Comparison of ENCODE assay signal across 8 cellular contexts in genomic region chr1:155561812-155562580, GRCh38. TPM values are rescaled to one million over a fixed set of nuclear protein-coding genes. Genes with fewer than 3 reads are reported as not detected.
A peak's percentile ranks its signal among the peaks of the same experiment; 100 is the strongest.
DNase-seq lines count a peak whose midpoint lies in the region; ATAC-seq, FAIRE-seq and TF ChIP-seq lines count a peak whose summit lies in the region.
"Not testable (repeated sequence)": the region's sequence is repeated elsewhere in the genome, so short reads cannot be mapped to it uniquely, and the experiment has no call there.

No MANE protein-coding gene starts in this region.

- peaks cover 93% of the 10 kb centered on the region for H3K79me2 ChIP-seq in K562 (ENCODE audit: control insufficient read depth, insufficient read depth, low read length)
- peaks cover 75% of the 10 kb centered on the region for H3K79me2 ChIP-seq in hepatocyte

- intact Hi-C loops in K562 (cut with micrococcal nuclease) = not testable (repeated sequence)

- H3K4me3 ChIP-seq in GM12875 (ENCODE audit: low read depth, low read length) (peak overlapping the region; percentile 99), K562 (peak overlapping the region; percentile 98), hepatocyte (peak overlapping the region; percentile 90), subcutaneous abdominal adipose tissue (ENCODE audit: low read depth in 1 of 5, low read length in 5 of 5) (peak overlapping the region; percentile 79 to 96 (median 89))

- peak overlapping the region; percentile 88 for H3K4me2 ChIP-seq in K562 (ENCODE audit: insufficient read depth, low read length)
- peak overlapping the region; percentile 68 for H3K4me2 ChIP-seq in hepatocyte

- not testable (repeated sequence) for TF ChIP-seq EP300 in K562 (IDR thresholded peaks at IDR 0.05; ENCODE audit: low read length)

- H3K36me3 ChIP-seq in K562 (ENCODE audit: control insufficient read depth, insufficient read depth, low read length) = peaks cover 33% of the 10 kb centered on the region; the same call in 2 of the 3 replicates
- H3K36me3 ChIP-seq in hepatocyte (replicated peaks; ENCODE audit: insufficient read depth, low read depth); subcutaneous abdominal adipose tissue (ENCODE audit: control insufficient read depth in 5 of 5, insufficient read depth in 5 of 5, low read length in 5 of 5): not testable (repeated sequence)

- H3K4me1 ChIP-seq in K562 (replicated peaks in 1 of 2; ENCODE audit: control insufficient read depth in 2 of 2, insufficient read depth in 2 of 2, low read length in 2 of 2) = peaks cover 2 to 11% of the 10 kb centered on the region in 2 experiments; a peak in 4 of 5 replicates
- H3K4me1 ChIP-seq in hepatocyte (ENCODE audit: insufficient read depth) = peaks cover 17% of the 10 kb centered on the region
- peaks cover 1 to 41% (median 24%) of the 10 kb centered on the region in 5 donors for H3K4me1 ChIP-seq in subcutaneous abdominal adipose tissue (ENCODE audit: control insufficient read depth in 5 of 5, insufficient read depth in 5 of 5, low read length in 5 of 5)

- TF ChIP-seq RAD21 in K562 (CRISPR knock-in tag; conservative IDR thresholded peaks at IDR 0.05 in 1 of 2, IDR thresholded peaks at IDR 0.05 in 1 of 2) = not testable (repeated sequence)

- not testable (repeated sequence) for BruUV-seq in K562 (replicated peaks; lab: Mats Ljungman, UMichigan)

- H2AFZ ChIP-seq in K562 (ENCODE audit: low read depth, low read length) = peak overlapping the region; percentile 88
- H2AFZ ChIP-seq in hepatocyte = peak overlapping the region; percentile 96

- H3K9me1 ChIP-seq in K562 (ENCODE audit: control insufficient read depth, insufficient read depth, low read length) = not testable (repeated sequence)

- TF ChIP-seq POLR2A in K562 (conservative IDR thresholded peaks at IDR 0.05) = peak; percentile 10; the same call in 1 of the 2 replicates

- ATAC-seq in HG02623 (IDR thresholded peaks at IDR 0.05; ENCODE audit: unreplicated experiment) (peak; percentile 21), K562 (peak; percentile 53)

- in situ Hi-C loops in K562 (cut with MboI) = not testable (repeated sequence)

- FAIRE-seq in K562 (lab: Jason Lieb, UNC) = not testable (repeated sequence)

- not testable (repeated sequence) for H3K27me3 ChIP-seq in K562 (ENCODE audit: control insufficient read depth in 2 of 2, insufficient read depth in 2 of 2, low read length in 2 of 2); hepatocyte; subcutaneous abdominal adipose tissue (ENCODE audit: control insufficient read depth in 5 of 5, insufficient read depth in 4 of 5, low read length in 5 of 5)

- not testable (repeated sequence) for TF ChIP-seq CTCF in GM12875 (IDR thresholded peaks at IDR 0.05; ENCODE audit: borderline replicate concordance, insufficient read depth, low read depth, low read length); K562 (IDR thresholded peaks at IDR 0.05 in 2 of 3, conservative IDR thresholded peaks at IDR 0.05 in 1 of 3; ENCODE audit: insufficient read depth in 2 of 3, low read depth in 1 of 3, low read length in 3 of 3); hepatocyte (IDR thresholded peaks at IDR 0.05; ENCODE audit: poor library complexity)

- H4K20me1 ChIP-seq in K562 (replicated peaks; ENCODE audit: control insufficient read depth, insufficient read depth, low read length) = not testable (repeated sequence)
- H4K20me1 ChIP-seq in hepatocyte (ENCODE audit: insufficient read depth, poor library complexity, severe bottlenecking) = peaks cover 37% of the 10 kb centered on the region

- H3K9me3 ChIP-seq in K562 (replicated peaks; ENCODE audit: control insufficient read depth, insufficient read depth, low read depth, low read length); hepatocyte (ENCODE audit: low read depth); subcutaneous abdominal adipose tissue (ENCODE audit: control insufficient read depth in 5 of 5, low read length in 5 of 5): not testable (repeated sequence)

- not testable (repeated sequence) for H3K9me2 ChIP-seq in hepatocyte (replicated peaks; ENCODE audit: insufficient read depth)

- POLR2A ChIA-PET in K562 (lab: Yijun Ruan, JAX) = interaction anchor here (1.0 kb wide), 1 partner anchor 9 kb away, joined by 4 read pairs; no protein-coding TSS in a partner anchor

- peak; percentile 29 for DNase-seq in NCI-H146 (lab: John Stamatoyannopoulos, UW)
- peak; percentile 15 to 35 for DNase-seq in activated CD4-positive, alpha-beta T cell treated with anti-CD3 and anti-CD28 coated beads for 24 hours (ENCODE audit: low read depth in 2 of 2)
- DNase-seq in K562 (ENCODE audit: extremely low read depth in 1 of 4, low spot score in 3 of 4) = peak in 2 of 4 experiments; percentile 32 to 51
- DNase-seq in hepatocyte (ENCODE audit: low spot score) = peak; percentile 80
- DNase-seq in pons (ENCODE audit: low spot score) = peak; percentile 9

- CTCF ChIA-PET in K562 (lab: Yijun Ruan, JAX; ENCODE audit: low intra/inter-chr PET ratio) = interaction anchor here (0.5 kb wide), 1 partner anchor 332 kb away, joined by 3 read pairs; no protein-coding TSS in a partner anchor

- H3K9ac ChIP-seq in K562 (ENCODE audit: insufficient read depth in 1 of 2, low read depth in 2 of 2, low read length in 2 of 2) (peak overlapping the region; percentile 96 to 99), subcutaneous abdominal adipose tissue (ENCODE audit: low read length in 5 of 5) (peak overlapping the region; percentile 56 to 98 (median 93))

- peak overlapping the region; percentile 100 for H3K27ac ChIP-seq in K562 (ENCODE audit: extremely low read depth, low read depth, low read length)
- peak overlapping the region; percentile 100 for H3K27ac ChIP-seq in hepatocyte
- H3K27ac ChIP-seq in subcutaneous abdominal adipose tissue (ENCODE audit: low read depth, low read length) = peak overlapping the region; percentile 94

- WGBS in K562 (ENCODE audit: insufficient coverage, low coverage, missing lambda C conversion rate) = 2% methylated on average over 31 of the region's 54 CpGs
- 2% methylated on average over 23 of the region's 54 CpGs for WGBS in hepatocyte (ENCODE audit: low lambda C conversion rate, missing lambda C conversion rate)

TF ChIP-seq in K562, 482 proteins besides CTCF, POLR2A, EP300 and RAD21 (continues in another document):
- TF ChIP-seq POLR2G (IDR thresholded peaks at IDR 0.05; ENCODE audit: low read depth, low read length) = peak; percentile 13; the same call in 1 of the 2 replicates

RNA-seq across cellular contexts. Expression of gene ASH1L, which starts 0.6 kb away (rescaled TPM):
- total RNA-seq in K562 (2011; cell fraction: chromatin; rRNA removed; ENCODE audit: low replicate concordance) = 72.5 and 248 TPM in 2 replicates
- 35.7 and 56.7 TPM in 2 replicates for total RNA-seq in K562 (2011; cell fraction: nucleolus; rRNA removed)
- total RNA-seq in K562 (2011; cell fraction: nucleoplasm; rRNA removed) = 84.0 and 86.9 TPM in 2 replicates
- total RNA-seq in K562 (2014; rRNA removed) (10.7 and 12.7 TPM in 2 replicates), K562 (2014; rRNA removed; fragmentation: Illumina TruSeq; extraction: Trizol) (17.2 and 19.1 TPM in 2 replicates), K562 (2015; rRNA removed; fragmentation: Illumina TruSeq; extraction: Trizol) (23.3 and 24.2 TPM in 2 replicates), K562 (2021) (20.2 and 22.7 TPM in 2 replicates), hepatocyte (30.6 and 32.0 TPM in 2 replicates)
- polyA plus RNA-seq in K562 (2011; rRNA removed) (16.7 and 18.6 TPM in 2 replicates), K562 (2014; fragmentation: Illumina TruSeq; extraction: Trizol) (11.9 and 14.6 TPM in 2 replicates), K562 (2014; fragmentation: Nextera tagmentation; extraction: Ambion mirVana) (1 to 10 TPM; 2.0 to 6.0 TPM), K562 (2014; rRNA removed) (8.8 and 11.4 TPM in 2 replicates), hepatocyte (14.5 and 22.4 TPM in 2 replicates)
- 9.3 and 12.1 TPM in 2 replicates for polyA plus RNA-seq in K562 (2011; cell fraction: cytosol; rRNA removed)
- polyA plus RNA-seq in K562 (2011; cell fraction: nucleus; rRNA removed) = 36.7 and 37.9 TPM in 2 replicates
- polyA plus RNA-seq in K562 (2012) = 8.7 and 11.7 TPM in 2 replicates
- polyA minus RNA-seq in K562 (2011; rRNA and poly(A)+ RNA removed) = 54.6 and 68.2 TPM in 2 replicates
- 15.4 and 19.6 TPM in 2 replicates for polyA minus RNA-seq in K562 (2011; cell fraction: cytosol; rRNA and poly(A)+ RNA removed)
- polyA minus RNA-seq in K562 (2011; cell fraction: nucleus; rRNA and poly(A)+ RNA removed) = 38.5 and 74.9 TPM in 2 replicates

RNA-seq across cellular contexts. Expression of gene MSTO1, which starts 48.0 kb away (rescaled TPM):
- total RNA-seq in K562 (2011; cell fraction: chromatin; rRNA removed; ENCODE audit: low replicate concordance) = 343 and 576 TPM in 2 replicates
- total RNA-seq in K562 (2011; cell fraction: nucleolus; rRNA removed) = 343 and 349 TPM in 2 replicates
- total RNA-seq in K562 (2011; cell fraction: nucleoplasm; rRNA removed) = 217 and 256 TPM in 2 replicates
- 48.0 and 55.8 TPM in 2 replicates for total RNA-seq in K562 (2014; rRNA removed)
- total RNA-seq in K562 (2014; rRNA removed; fragmentation: Illumina TruSeq; extraction: Trizol) = 42.6 and 44.9 TPM in 2 replicates
- 45.2 and 47.3 TPM in 2 replicates for total RNA-seq in K562 (2015; rRNA removed; fragmentation: Illumina TruSeq; extraction: Trizol)
- 67.6 and 71.1 TPM in 2 replicates for total RNA-seq in K562 (2021)
- 37.6 and 56.2 TPM in 2 replicates for polyA plus RNA-seq in K562 (2011; rRNA removed)
- 29.5 and 46.2 TPM in 2 replicates for polyA plus RNA-seq in K562 (2011; cell fraction: cytosol; rRNA removed)
- 499 and 561 TPM in 2 replicates for polyA plus RNA-seq in K562 (2011; cell fraction: nucleus; rRNA removed)
- 58.5 and 64.0 TPM in 2 replicates for polyA plus RNA-seq in K562 (2012)
- 55.4 and 58.5 TPM in 2 replicates for polyA plus RNA-seq in K562 (2014; fragmentation: Illumina TruSeq; extraction: Trizol)
- polyA plus RNA-seq in K562 (2014; fragmentation: Nextera tagmentation; extraction: Ambion mirVana) = 10 to 100 TPM; 18.8 to 21.6 TPM
- 56.7 and 69.0 TPM in 2 replicates for polyA plus RNA-seq in K562 (2014; rRNA removed)
- 45.9 and 57.2 TPM in 2 replicates for polyA minus RNA-seq in K562 (2011; rRNA and poly(A)+ RNA removed)
- 16.1 and 22.0 TPM in 2 replicates for polyA minus RNA-seq in K562 (2011; cell fraction: cytosol; rRNA and poly(A)+ RNA removed)
- polyA minus RNA-seq in K562 (2011; cell fraction: nucleus; rRNA and poly(A)+ RNA removed) = 194 and 218 TPM in 2 replicates
- 15.1 and 15.7 TPM in 2 replicates for total RNA-seq in hepatocyte
- polyA plus RNA-seq in hepatocyte = 43.4 and 54.6 TPM in 2 replicates
